9 cellular contexts compared by ENCODE assay signal in genomic region chr7:5218564-5219360, GRCh38. TPM values are rescaled to one million over a fixed set of nuclear protein-coding genes. Genes with fewer than 3 reads are reported as not detected.
DNase-seq lines count a peak whose midpoint lies in the region; ATAC-seq and TF ChIP-seq lines count a peak whose summit lies in the region.
"Had no signal": no experiment of that assay in that cellular context is flagged by ENCODE, and none has a peak within 500 bp of the region (broad histone marks: within the 10 kb centered on the region; RNA-seq: fewer than 3 reads in every experiment).

No MANE protein-coding gene starts in this region.

- H3K36me3 ChIP-seq in tibial nerve = peaks cover 3 to 95% (median 24%) of the 10 kb centered on the region in 3 donors

- no peak overlapping the region for H3K4me3 Mint-ChIP-seq in natural killer cell
- no peak overlapping the region for H3K4me3 Mint-ChIP-seq in natural killer cell treated with Interleukin-12 subunit alpha and Interleukin-12 subunit beta and Interleukin-15 and Interleukin-18, amount 100 ng/mL, for 72 hours
- no peak overlapping the region for H3K4me3 Mint-ChIP-seq in activated naive CD8-positive, alpha-beta T cell treated with anti-CD3 and anti-CD28 coated beads, Interleukin-2, amount 50 U/mL, for 24 hours
- H3K4me3 Mint-ChIP-seq: CD4-positive, alpha-beta T cell had no signal

- no peaks in the 10 kb centered on the region for H3K27me3 ChIP-seq in tibial nerve

- H3K27ac Mint-ChIP-seq in natural killer cell = peak overlapping the region; percentile 2 to 39
- H3K27ac Mint-ChIP-seq in natural killer cell treated with Interleukin-12 subunit alpha and Interleukin-12 subunit beta and Interleukin-15 and Interleukin-18, amount 100 ng/mL, for 72 hours = no peak overlapping the region
- peak overlapping the region; percentile 33 for H3K27ac Mint-ChIP-seq in activated naive CD8-positive, alpha-beta T cell treated with anti-CD3 and anti-CD28 coated beads, Interleukin-2, amount 50 U/mL, for 24 hours
- H3K27ac Mint-ChIP-seq: CD4-positive, alpha-beta T cell had no signal

- peaks cover 0 to 9% of the 10 kb centered on the region in 2 donors for H3K4me1 Mint-ChIP-seq in natural killer cell
- no peaks in the 10 kb centered on the region for H3K4me1 Mint-ChIP-seq in natural killer cell treated with Interleukin-12 subunit alpha and Interleukin-12 subunit beta and Interleukin-15 and Interleukin-18, amount 100 ng/mL, for 72 hours (ENCODE audit: low read depth in 2 of 2)
- peaks cover 4% of the 10 kb centered on the region for H3K4me1 Mint-ChIP-seq in activated naive CD8-positive, alpha-beta T cell treated with anti-CD3 and anti-CD28 coated beads, Interleukin-2, amount 50 U/mL, for 24 hours

- H3K27ac ChIP-seq in tibial nerve = peak overlapping the region in 3 of 4 donors; percentile 21 to 63 (median 59)

- H3K27me3 Mint-ChIP-seq in natural killer cell (ENCODE audit: low read depth in 2 of 2) = no peaks in the 10 kb centered on the region
- no peaks in the 10 kb centered on the region for H3K27me3 Mint-ChIP-seq in natural killer cell treated with Interleukin-12 subunit alpha and Interleukin-12 subunit beta and Interleukin-15 and Interleukin-18, amount 100 ng/mL, for 72 hours
- H3K27me3 Mint-ChIP-seq in activated naive CD8-positive, alpha-beta T cell treated with anti-CD3 and anti-CD28 coated beads, Interleukin-2, amount 50 U/mL, for 24 hours = no peaks in the 10 kb centered on the region
- H3K27me3 Mint-ChIP-seq: CD4-positive, alpha-beta T cell had no signal

- 52 to 55% methylated on average over 21 of the region's 21 CpGs for WGBS in tibial nerve, 2 donors

- H3K9me3 ChIP-seq in tibial nerve = no peaks in the 10 kb centered on the region

- ATAC-seq in natural killer cell (no peak), HG03108 (IDR thresholded peaks at IDR 0.05; ENCODE audit: unreplicated experiment) (peak; percentile 79)
- no peak for ATAC-seq in natural killer cell treated with Interleukin-12 subunit alpha and Interleukin-12 subunit beta and Interleukin-15 and Interleukin-18, amount 100 ng/mL, for 72 hours
- ATAC-seq in activated naive CD8-positive, alpha-beta T cell treated with anti-CD3 and anti-CD28 coated beads, Interleukin-2, amount 50 U/mL, for 24 hours = no peak

- intact Hi-C loops in natural killer cell (cut with micrococcal nuclease) = no loop called here

- H3K36me3 Mint-ChIP-seq in natural killer cell = peaks cover 27% of the 10 kb centered on the region
- H3K36me3 Mint-ChIP-seq in natural killer cell treated with Interleukin-12 subunit alpha and Interleukin-12 subunit beta and Interleukin-15 and Interleukin-18, amount 100 ng/mL, for 72 hours = peaks cover 8% of the 10 kb centered on the region
- peaks cover 31% of the 10 kb centered on the region for H3K36me3 Mint-ChIP-seq in activated naive CD8-positive, alpha-beta T cell treated with anti-CD3 and anti-CD28 coated beads, Interleukin-2, amount 50 U/mL, for 24 hours (ENCODE audit: low read depth)

- no peaks in the 10 kb centered on the region for H3K9me3 Mint-ChIP-seq in natural killer cell
- no peaks in the 10 kb centered on the region for H3K9me3 Mint-ChIP-seq in natural killer cell treated with Interleukin-12 subunit alpha and Interleukin-12 subunit beta and Interleukin-15 and Interleukin-18, amount 100 ng/mL, for 72 hours
- no peaks in the 10 kb centered on the region for H3K9me3 Mint-ChIP-seq in activated naive CD8-positive, alpha-beta T cell treated with anti-CD3 and anti-CD28 coated beads, Interleukin-2, amount 50 U/mL, for 24 hours
- H3K9me3 Mint-ChIP-seq: CD4-positive, alpha-beta T cell had no signal

- peak in 1 of 2 donors; percentile 21 for TF ChIP-seq EP300 in tibial nerve (IDR thresholded peaks at IDR 0.05)

- H3K4me3 ChIP-seq in tibial nerve = no peak overlapping the region

- no peak for DNase-seq in natural killer cell
- no peak for DNase-seq in natural killer cell treated with Interleukin-12 subunit alpha and Interleukin-12 subunit beta and Interleukin-15 and Interleukin-18, amount 100 ng/mL, for 72 hours (ENCODE audit: low spot score)
- DNase-seq in activated naive CD8-positive, alpha-beta T cell treated with anti-CD3 and anti-CD28 coated beads, Interleukin-2, amount 50 U/mL, for 24 hours = no peak
- DNase-seq in tibial nerve (ENCODE audit: low spot score in 2 of 2) = peak in 1 of 2 donors; percentile 12
- DNase-seq in GDM1 (lab: John Stamatoyannopoulos, UW) = no peak
- DNase-seq in NCI-H345 treated with DMSO at 0.1 percent for 48 hours (lab: John Stamatoyannopoulos, UW; ENCODE audit: unreplicated experiment) = no peak
- DNase-seq in NCI-H1694 (lab: John Stamatoyannopoulos, UW) = no peak

- TF ChIP-seq CTCF in natural killer cell (IDR thresholded peaks at IDR 0.05) (no peak), tibial nerve (IDR thresholded peaks at IDR 0.05) (no peak)

- peaks cover 0 to 6% (median 2%) of the 10 kb centered on the region in 4 donors for H3K4me1 ChIP-seq in tibial nerve

- TF ChIP-seq POLR2A in tibial nerve (IDR thresholded peaks at IDR 0.05) = no peak

RNA-seq across cellular contexts. Expression of gene WIPI2, which starts 28.7 kb away (rescaled TPM):
- total RNA-seq in natural killer cell = 100 to 1,000 TPM; 103 to 123 (median 107) TPM
- total RNA-seq in natural killer cell treated with Interleukin-12 subunit alpha and Interleukin-12 subunit beta and Interleukin-15 and Interleukin-18, amount 100 ng/mL, for 72 hours = 10 to 100 TPM; 41.9 to 45.1 TPM
- 10 to 100 TPM; 61.3 to 77.7 (median 66.4) TPM for total RNA-seq in tibial nerve

Comparison
In these comparisons a context has a peak if more than half of its experiments do, and no peak if none do; other contexts are left out.
1. H3K27ac Mint-ChIP-seq: peak in natural killer cell (2 of 2) and activated naive CD8-positive, alpha-beta T cell treated with anti-CD3 and anti-CD28 coated beads, Interleukin-2, amount 50 U/mL, for 24 hours (single experiment); none in natural killer cell treated with Interleukin-12 subunit alpha and Interleukin-12 subunit beta and Interleukin-15 and Interleukin-18, amount 100 ng/mL, for 72 hours (0 of 2).